31 cellular contexts compared by ENCODE assay signal in genomic region chr1:6152882-6153281, GRCh38.
"Had no signal": no experiment of that assay in that cellular context is flagged by ENCODE, and none has a peak within 500 bp of the region (broad histone marks: within the 10 kb centered on the region; RNA-seq: fewer than 3 reads in every experiment).

No MANE protein-coding gene starts in this region.

- H3K4me1 ChIP-seq: gastrocnemius medialis had no signal

- H3K4me3 Mint-ChIP-seq: activated CD4-positive, alpha-beta memory T cell treated with anti-CD3 and anti-CD28 coated beads, Interleukin-2, amount 10 ng/mL, durations not matched to agents 7 days and 5 days; activated CD4-positive, alpha-beta T cell treated with anti-CD3 and anti-CD28 coated beads for 36 hours; activated CD4-positive, alpha-beta T cell treated with anti-CD3 and anti-CD28 coated beads, Interleukin-2, amount 10 ng/mL, durations not matched to agents 24 days and 14 days; activated naive CD4-positive, alpha-beta T cell treated with anti-CD3 and anti-CD28 coated beads, Interleukin-2, amount 10 ng/mL, durations not matched to agents 7 days and 5 days; activated naive CD8-positive, alpha-beta T cell treated with anti-CD3 and anti-CD28 coated beads, Interleukin-2, amount 10 ng/mL, durations not matched to agents 7 days and 5 days; activated T-cell treated with anti-CD3 and anti-CD28 coated beads, Interleukin-2, amount 50 U/mL, for 24 hours; activated T-cell treated with anti-CD3 and anti-CD28 coated beads, Interleukin-2, amount 50 U/mL, for 72 hours; central memory CD8-positive, alpha-beta T cell; dendritic cell treated with granulocyte-macrophage colony-stimulating factor and Interleukin-4, amounts not matched to agents 40 ng/mL and 50 ng/mL, for 4 days; T-helper 17 cell; T-helper 2 cell treated with Interferon-gamma antibody and Interleukin-4, amounts not matched to agents 5 μg/mL and 100 μg/mL, for 36 hours had no signal

- H3K9me3 ChIP-seq: esophagus muscularis mucosa, gastrocnemius medialis, heart left ventricle had no signal

- H3K9me3 Mint-ChIP-seq: activated CD4-positive, alpha-beta memory T cell treated with anti-CD3 and anti-CD28 coated beads, Interleukin-2, amount 10 ng/mL, durations not matched to agents 7 days and 5 days; activated CD4-positive, alpha-beta T cell treated with anti-CD3 and anti-CD28 coated beads, Interleukin-2, amount 10 ng/mL, durations not matched to agents 24 days and 14 days; activated naive CD4-positive, alpha-beta T cell treated with anti-CD3 and anti-CD28 coated beads, Interleukin-2, amount 10 ng/mL, durations not matched to agents 7 days and 5 days; activated naive CD4-positive, alpha-beta T cell treated with anti-CD3 and anti-CD28 coated beads, Interleukin-2, amount 50 U/mL, for 72 hours; activated naive CD8-positive, alpha-beta T cell treated with anti-CD3 and anti-CD28 coated beads, Interleukin-2, amount 10 ng/mL, durations not matched to agents 7 days and 5 days; activated T-cell treated with anti-CD3 and anti-CD28 coated beads, Interleukin-2, amount 50 U/mL, for 24 hours; activated T-cell treated with anti-CD3 and anti-CD28 coated beads, Interleukin-2, amount 50 U/mL, for 72 hours; central memory CD8-positive, alpha-beta T cell; dendritic cell treated with granulocyte-macrophage colony-stimulating factor and Interleukin-4, amounts not matched to agents 40 ng/mL and 50 ng/mL, for 4 days; T-helper 2 cell treated with Interferon-gamma antibody and Interleukin-4, amounts not matched to agents 5 μg/mL and 100 μg/mL, for 36 hours had no signal

- H3K36me3 Mint-ChIP-seq: activated naive CD4-positive, alpha-beta T cell treated with anti-CD3 and anti-CD28 coated beads, Interleukin-2, amount 10 ng/mL, durations not matched to agents 7 days and 5 days; activated naive CD4-positive, alpha-beta T cell treated with anti-CD3 and anti-CD28 coated beads, Interleukin-2, amount 50 U/mL, for 72 hours; activated naive CD8-positive, alpha-beta T cell treated with anti-CD3 and anti-CD28 coated beads, Interleukin-2, amount 10 ng/mL, durations not matched to agents 7 days and 5 days had no signal

- H3K4me3 ChIP-seq: coronary artery, dorsolateral prefrontal cortex, esophagus muscularis mucosa, gastrocnemius medialis, heart left ventricle had no signal

- H3K27ac Mint-ChIP-seq: activated CD4-positive, alpha-beta memory T cell treated with anti-CD3 and anti-CD28 coated beads, Interleukin-2, amount 10 ng/mL, durations not matched to agents 7 days and 5 days; activated CD4-positive, alpha-beta T cell treated with anti-CD3 and anti-CD28 coated beads for 36 hours; activated CD4-positive, alpha-beta T cell treated with anti-CD3 and anti-CD28 coated beads, Interleukin-2, amount 10 ng/mL, durations not matched to agents 24 days and 14 days; activated naive CD4-positive, alpha-beta T cell treated with anti-CD3 and anti-CD28 coated beads, Interleukin-2, amount 10 ng/mL, durations not matched to agents 7 days and 5 days; activated naive CD4-positive, alpha-beta T cell treated with anti-CD3 and anti-CD28 coated beads, Interleukin-2, amount 50 U/mL, for 72 hours; activated naive CD8-positive, alpha-beta T cell treated with anti-CD3 and anti-CD28 coated beads, Interleukin-2, amount 10 ng/mL, durations not matched to agents 7 days and 5 days; activated T-cell treated with anti-CD3 and anti-CD28 coated beads, Interleukin-2, amount 50 U/mL, for 24 hours; activated T-cell treated with anti-CD3 and anti-CD28 coated beads, Interleukin-2, amount 50 U/mL, for 72 hours; dendritic cell treated with granulocyte-macrophage colony-stimulating factor and Interleukin-4, amounts not matched to agents 40 ng/mL and 50 ng/mL, for 4 days; T-helper 17 cell; T-helper 2 cell treated with Interferon-gamma antibody and Interleukin-4, amounts not matched to agents 5 μg/mL and 100 μg/mL, for 36 hours had no signal

- H3K27ac ChIP-seq: brain microvascular endothelial cell, coronary artery, esophagus muscularis mucosa, foreskin keratinocyte, gastrocnemius medialis, heart left ventricle had no signal

- H3K36me3 ChIP-seq: brain microvascular endothelial cell, gastrocnemius medialis, heart left ventricle had no signal

- DNase-seq: activated CD4-positive, alpha-beta memory T cell treated with anti-CD3 and anti-CD28 coated beads, Interleukin-2, amount 10 ng/mL, durations not matched to agents 7 days and 5 days; activated CD4-positive, alpha-beta T cell treated with anti-CD3 and anti-CD28 coated beads for 36 hours; activated CD4-positive, alpha-beta T cell treated with anti-CD3 and anti-CD28 coated beads, Interleukin-2, amount 10 ng/mL, durations not matched to agents 24 days and 14 days; activated CD4-positive, alpha-beta T cell treated with anti-CD3 and anti-CD28 coated beads, Interleukin-2, amount 50 U/mL, for 4 hours; activated CD4-positive, CD25-positive, alpha-beta regulatory T cell; activated CD4-positive, CD25-positive, alpha-beta regulatory T cell treated with anti-CD3 and anti-CD28 coated beads, Interleukin-2, amount 50 U/mL, for 72 hours; activated CD8-positive, alpha-beta memory T cell treated with anti-CD3 and anti-CD28 coated beads, Interleukin-2, amount 50 U/mL, for 48 hours; activated gamma-delta T cell; activated naive CD4-positive, alpha-beta T cell; activated naive CD4-positive, alpha-beta T cell treated with anti-CD3 and anti-CD28 coated beads, Interleukin-2, amount 10 ng/mL, durations not matched to agents 7 days and 5 days; activated naive CD8-positive, alpha-beta T cell treated with anti-CD3 and anti-CD28 coated beads, Interleukin-2, amount 10 ng/mL, durations not matched to agents 7 days and 5 days; activated T-cell treated with anti-CD3 and anti-CD28 coated beads for 4 hours; activated T-cell treated with anti-CD3 and anti-CD28 coated beads, Interleukin-2, amount 50 U/mL, for 24 hours; activated T-cell treated with anti-CD3 and anti-CD28 coated beads, Interleukin-2, amount 50 U/mL, for 72 hours; anterior cingulate cortex; brain microvascular endothelial cell; dorsolateral prefrontal cortex; effector memory CD4-positive, alpha-beta T cell; erythroblast; foreskin keratinocyte; gastrocnemius medialis; glutamatergic neuron; heart left ventricle; T-helper 17 cell; T1000 had no signal
